1 cellular context compared by ENCODE assay signal in genomic region chr10:101158101-101159058, GRCh38.
TF ChIP-seq lines count a peak whose summit lies in the region.

No MANE protein-coding gene starts in this region.

TF ChIP-seq in IMR-90, 13 proteins besides CTCF, POLR2A, EP300 and RAD21 (continued from another document):
- TF ChIP-seq ELK1 (IDR thresholded peaks at IDR 0.05; ENCODE audit: borderline replicate concordance, low read depth, low read length) (no peak), MAFK (IDR thresholded peaks at IDR 0.05; ENCODE audit: low read depth, low read length) (no peak), SMC3 (IDR thresholded peaks at IDR 0.05; ENCODE audit: low read depth, low read length) (no peak), RCOR1 (IDR thresholded peaks at IDR 0.05; ENCODE audit: insufficient replicate concordance, low read length) (no peak), FOS (IDR thresholded peaks at IDR 0.05; ENCODE audit: low read depth, low read length) (no peak), USF2 (IDR thresholded peaks at IDR 0.05; ENCODE audit: low read depth, low read length) (no peak), CEBPB (IDR thresholded peaks at IDR 0.05; ENCODE audit: low read depth, low read length) (no peak)
